ENCODE assay signal across 20 cellular contexts in genomic region chr3:121757087-121757811, GRCh38. TPM values are rescaled to one million over a fixed set of nuclear protein-coding genes. Genes with fewer than 3 reads are reported as not detected.
DNase-seq lines count a peak whose midpoint lies in the region; ATAC-seq and TF ChIP-seq lines count a peak whose summit lies in the region.
"Had no signal": no experiment of that assay in that cellular context is flagged by ENCODE, and none has a peak within 500 bp of the region (broad histone marks: within the 10 kb centered on the region; RNA-seq: fewer than 3 reads in every experiment).

No MANE protein-coding gene starts in this region.

- no peak overlapping the region for H2AFZ ChIP-seq in OCI-LY7 (ENCODE audit: low read length)

- no peaks in the 10 kb centered on the region for H3K9me2 ChIP-seq in OCI-LY7 (ENCODE audit: insufficient read depth, low read length)

- no peak for ATAC-seq in effector memory CD8-positive, alpha-beta T cell (replicated peaks)
- ATAC-seq in naive thymus-derived CD8-positive, alpha-beta T cell, result no peak
- no peak for ATAC-seq in foreskin keratinocyte
- ATAC-seq: natural killer cell had no signal

- no peaks in the 10 kb centered on the region for H3K9me3 Mint-ChIP-seq in effector memory CD8-positive, alpha-beta T cell
- H3K9me3 Mint-ChIP-seq in naive thymus-derived CD8-positive, alpha-beta T cell, result no peaks in the 10 kb centered on the region
- H3K9me3 Mint-ChIP-seq: natural killer cell; T-helper 2 cell treated with Interferon-gamma antibody and Interleukin-4, amounts not matched to agents 5 μg/mL and 100 μg/mL, for 36 hours had no signal

- no peaks in the 10 kb centered on the region for H4K20me1 ChIP-seq in OCI-LY7 (ENCODE audit: insufficient read depth, low read length)

- H3K36me3 ChIP-seq in OCI-LY7 (ENCODE audit: insufficient read depth, low read length) (no peaks in the 10 kb centered on the region), cardiac muscle cell (no peaks in the 10 kb centered on the region)

- H3K4me1 ChIP-seq in OCI-LY7 (ENCODE audit: insufficient read depth, low read length, poor library complexity, severe bottlenecking) (peaks cover 16% of the 10 kb centered on the region), cardiac muscle cell (ENCODE audit: low read depth) (no peaks in the 10 kb centered on the region), foreskin keratinocyte (no peaks in the 10 kb centered on the region)
- H3K4me1 ChIP-seq: Caco-2 had no signal

- peak overlapping the region; percentile 19; the same call in 1 of the 2 replicates for H3K4me2 ChIP-seq in OCI-LY7 (ENCODE audit: low read length)

- H3K36me3 Mint-ChIP-seq in effector memory CD8-positive, alpha-beta T cell (ENCODE audit: insufficient read depth), result no peaks in the 10 kb centered on the region
- H3K36me3 Mint-ChIP-seq in naive thymus-derived CD8-positive, alpha-beta T cell, result no peaks in the 10 kb centered on the region
- H3K36me3 Mint-ChIP-seq: natural killer cell had no signal

- H3K79me2 ChIP-seq in OCI-LY7 (ENCODE audit: insufficient read depth, low read depth, low read length), result no peaks in the 10 kb centered on the region

- peak; percentile 9 for DNase-seq in NCI-H146 (lab: John Stamatoyannopoulos, UW)
- no peak for DNase-seq in NCI-H146 treated with DMSO at 0.1 percent for 48 hours (lab: John Stamatoyannopoulos, UW; ENCODE audit: unreplicated experiment)
- peak; percentile 62 for DNase-seq in OCI-LY7 (ENCODE audit: low spot score)
- DNase-seq in cardiac muscle cell (ENCODE audit: low read depth in 1 of 2, low spot score in 1 of 2), result peak; percentile 2 to 93
- peak; percentile 19 for DNase-seq in skeletal muscle cell (ENCODE audit: low read depth)
- DNase-seq in effector memory CD8-positive, alpha-beta T cell, result no peak
- DNase-seq in naive thymus-derived CD8-positive, alpha-beta T cell, result no peak
- no peak for DNase-seq in foreskin keratinocyte
- DNase-seq: activated CD4-positive, alpha-beta T cell treated with anti-CD3 and anti-CD28 coated beads, Interleukin-2, amount 50 U/mL, for 4 hours; anterior cingulate cortex; Caco-2; cortex of kidney; H7; hippocampal formation; KG1; natural killer cell; NCI-H2029; NCI-H69; stimulated activated CD4-positive, alpha-beta T cell treated with anti-CD3 and anti-CD28 coated beads, Interleukin-4, amount 100 ng/mL, for 4 hours had no signal

- H3K27ac Mint-ChIP-seq in effector memory CD8-positive, alpha-beta T cell, result no peak overlapping the region
- H3K27ac Mint-ChIP-seq in naive thymus-derived CD8-positive, alpha-beta T cell, result no peak overlapping the region
- H3K27ac Mint-ChIP-seq: natural killer cell; T-helper 2 cell treated with Interferon-gamma antibody and Interleukin-4, amounts not matched to agents 5 μg/mL and 100 μg/mL, for 36 hours had no signal

- peaks cover 2% of the 10 kb centered on the region for H3K27me3 ChIP-seq in cardiac muscle cell
- H3K27me3 ChIP-seq in foreskin keratinocyte, result peaks cover 10% of the 10 kb centered on the region

- H3K4me1 Mint-ChIP-seq in effector memory CD8-positive, alpha-beta T cell (ENCODE audit: low read depth in 2 of 2), result no peaks in the 10 kb centered on the region
- H3K4me1 Mint-ChIP-seq in naive thymus-derived CD8-positive, alpha-beta T cell, result peaks cover 0 to 3% (median 0%) of the 10 kb centered on the region in 4 donors
- H3K4me1 Mint-ChIP-seq: natural killer cell had no signal

- no peak overlapping the region for H3K4me3 ChIP-seq in OCI-LY7 (ENCODE audit: low read depth, low read length, poor library complexity, severe bottlenecking)
- no peak overlapping the region for H3K4me3 ChIP-seq in cardiac muscle cell
- no peak overlapping the region for H3K4me3 ChIP-seq in skeletal muscle cell (ENCODE audit: low read depth, low read length)

- H3K27me3 Mint-ChIP-seq in effector memory CD8-positive, alpha-beta T cell, result peaks cover 9 to 24% of the 10 kb centered on the region in 2 donors
- peaks cover 3 to 29% (median 12%) of the 10 kb centered on the region in 5 donors for H3K27me3 Mint-ChIP-seq in naive thymus-derived CD8-positive, alpha-beta T cell

- no peak overlapping the region for H3K27ac ChIP-seq in OCI-LY7 (ENCODE audit: low read depth, low read length, poor library complexity, severe bottlenecking)
- no peak overlapping the region for H3K27ac ChIP-seq in cardiac muscle cell
- H3K27ac ChIP-seq in foreskin keratinocyte, result no peak overlapping the region

- H3K4me3 Mint-ChIP-seq in effector memory CD8-positive, alpha-beta T cell, result no peak overlapping the region
- H3K4me3 Mint-ChIP-seq in naive thymus-derived CD8-positive, alpha-beta T cell, result no peak overlapping the region
- H3K4me3 Mint-ChIP-seq: natural killer cell; T-helper 2 cell treated with Interferon-gamma antibody and Interleukin-4, amounts not matched to agents 5 μg/mL and 100 μg/mL, for 36 hours had no signal

- intact Hi-C loops in OCI-LY7 (cut with micrococcal nuclease; ENCODE audit: unreplicated experiment), result no loop called here

- BruUV-seq in OCI-LY7 (replicated peaks; lab: Mats Ljungman, UMichigan), result no TSS peak

- TF ChIP-seq CTCF in OCI-LY7 (conservative IDR thresholded peaks at IDR 0.05; ENCODE audit: low read length) (no peak), cardiac muscle cell (IDR thresholded peaks at IDR 0.05; ENCODE audit: low read depth, low read length) (no peak), foreskin keratinocyte (conservative IDR thresholded peaks at IDR 0.05) (no peak)

- CTCF ChIA-PET in OCI-LY7 (lab: Charles Lee; ENCODE audit: unreplicated experiment), result no interaction called here

- POLR2A ChIA-PET in OCI-LY7 (lab: Charles Lee), result interaction anchor here (0.5 to 1.8 kb wide), 5 partner anchors 15 to 358 kb away, joined by 3 to 6 read pairs (median 4); no protein-coding TSS in a partner anchor
- POLR2A ChIA-PET in naive thymus-derived CD8-positive, alpha-beta T cell (lab: Charles Lee), result no interaction called here

- H3K9me3 ChIP-seq in OCI-LY7 (ENCODE audit: low read length), result no peaks in the 10 kb centered on the region
- no peaks in the 10 kb centered on the region for H3K9me3 ChIP-seq in cardiac muscle cell (ENCODE audit: low read depth)
- H3K9me3 ChIP-seq: Caco-2 had no signal

RNA-seq across cellular contexts. Expression of gene GOLGB1, which starts 7.7 kb away (rescaled TPM):
- total RNA-seq in OCI-LY7 (2014; rRNA removed; shearing (Covaris generic)), result 11.5 and 15.4 TPM in 2 replicates
- total RNA-seq in OCI-LY7 (2022) (30.3 and 32.1 TPM in 2 replicates), cardiac muscle cell (23.2 and 46.1 TPM in 2 replicates), foreskin keratinocyte (31.0 and 32.4 TPM in 2 replicates)
- polyA plus RNA-seq in cardiac muscle cell (48.8 and 57.2 TPM in 2 replicates), foreskin keratinocyte (9.9 and 10.3 TPM in 2 replicates)
- 10 to 100 TPM; 36.4 to 38.4 TPM for total RNA-seq in naive thymus-derived CD8-positive, alpha-beta T cell
- polyA plus RNA-seq in naive thymus-derived CD8-positive, alpha-beta T cell, result 1 to 10 TPM; 1.7 to 8.2 (median 2.8) TPM

Comparison
In these comparisons a context has a peak if more than half of its experiments do, and no peak if none do; other contexts are left out.
1. DNase-seq: peak in NCI-H146 (single experiment), OCI-LY7 (single experiment), cardiac muscle cell (2 of 2) and skeletal muscle cell (single experiment); none in NCI-H146 treated with DMSO at 0.1 percent for 48 hours (single experiment), effector memory CD8-positive, alpha-beta T cell (0 of 3), naive thymus-derived CD8-positive, alpha-beta T cell (0 of 10) and foreskin keratinocyte (0 of 2).